ENCODE assay signal across 21 cellular contexts in the genomic region with DNA sequence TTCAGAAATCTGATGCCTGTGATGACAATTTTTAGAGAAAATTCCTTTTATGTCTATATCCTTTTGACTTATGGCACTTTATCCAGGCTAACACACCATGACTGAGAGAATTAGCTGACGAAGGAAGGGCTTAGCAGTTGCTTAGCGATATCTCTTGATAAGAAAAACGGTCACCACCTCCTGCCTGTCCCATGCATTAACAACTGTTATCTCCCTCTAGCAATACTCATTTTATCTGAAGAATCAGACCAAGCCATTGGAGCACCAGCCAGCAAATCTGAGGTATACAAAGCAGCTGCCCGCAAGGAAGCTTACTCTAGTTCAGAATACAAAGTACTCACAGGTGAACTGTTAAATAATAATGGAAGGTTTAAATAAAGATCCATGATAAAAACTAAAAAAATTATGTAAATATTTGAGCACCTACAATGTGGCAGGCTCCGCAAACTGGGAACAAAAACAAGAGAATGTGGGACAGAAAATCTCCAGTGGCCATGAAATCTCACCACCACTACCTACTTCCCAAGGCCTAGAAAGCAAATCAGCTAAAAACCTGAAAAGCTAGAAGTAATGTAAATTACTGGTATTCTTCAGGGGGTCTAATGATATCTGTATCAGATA. TPM values are rescaled to one million over a fixed set of nuclear protein-coding genes. Genes with fewer than 3 reads are reported as not detected.
DNase-seq lines count a peak whose midpoint lies in the region; ATAC-seq and TF ChIP-seq lines count a peak whose summit lies in the region.
"Had no signal": no experiment of that assay in that cellular context is flagged by ENCODE, and none has a peak within 500 bp of the region (broad histone marks: within the 10 kb centered on the region; RNA-seq: fewer than 3 reads in every experiment).

No MANE protein-coding gene starts in this region.

- H3K4me3 ChIP-seq in SJCRH30, result no peak overlapping the region
- no peak overlapping the region for H3K4me3 ChIP-seq in esophagus muscularis mucosa
- no peak overlapping the region for H3K4me3 ChIP-seq in GM23248
- no peak overlapping the region for H3K4me3 ChIP-seq in CD4-positive, alpha-beta memory T cell (ENCODE audit: low read length in 2 of 2)
- H3K4me3 ChIP-seq: A549, psoas muscle, SJSA1, upper lobe of left lung had no signal

- TF ChIP-seq CTCF in esophagus muscularis mucosa (IDR thresholded peaks at IDR 0.05), result no peak
- TF ChIP-seq CTCF in omental fat pad (IDR thresholded peaks at IDR 0.05), result no peak

- H3K9me3 Mint-ChIP-seq in CD4-positive, alpha-beta memory T cell, result peaks cover 0 to 2% (median 0%) of the 10 kb centered on the region in 8 donors
- H3K9me3 Mint-ChIP-seq: activated naive CD4-positive, alpha-beta T cell treated with anti-CD3 and anti-CD28 coated beads, Interleukin-2, amount 50 U/mL, for 24 hours; effector memory CD8-positive, alpha-beta T cell; nephron progenitor cell; T-helper 1 cell treated with Interleukin-12 subunit alpha and Interleukin-12 subunit beta and Interleukin-4 antibody, amounts not matched to agents 30 μg/mL and 1 μg/mL, for 36 hours had no signal

- no peaks in the 10 kb centered on the region for H3K79me2 ChIP-seq in GM23248 (ENCODE audit: insufficient read depth)

- DNase-seq in NCI-H82 (lab: John Stamatoyannopoulos, UW), result peak; percentile 19
- DNase-seq in NCI-H82 treated with DMSO at 0.1 percent for 48 hours (lab: John Stamatoyannopoulos, UW; ENCODE audit: unreplicated experiment), result no peak
- peak; percentile 63 to 84 for DNase-seq in SJCRH30
- peak; percentile 62 for DNase-seq in esophagus muscularis mucosa (ENCODE audit: extremely low spot score)
- no peak for DNase-seq in GM23248
- no peak for DNase-seq in omental fat pad (ENCODE audit: low spot score)
- DNase-seq in CD4-positive, alpha-beta memory T cell, result no peak
- DNase-seq: activated CD4-positive, alpha-beta T cell treated with anti-CD3 and anti-CD28 coated beads, Interleukin-2, amount 50 U/mL, for 1 hour; activated CD8-positive, alpha-beta memory T cell treated with anti-CD3 and anti-CD28 coated beads, Interleukin-2, amount 10 ng/mL, durations not matched to agents 7 days and 5 days; effector memory CD8-positive, alpha-beta T cell; Kasumi-1; NCI-H2029; NCI-H345; nephron progenitor cell; psoas muscle; upper lobe of left lung had no signal

- H3K4me1 ChIP-seq in SJCRH30 (peaks cover 47% of the 10 kb centered on the region), esophagus muscularis mucosa (peaks cover 0 to 4% (median 0%) of the 10 kb centered on the region in 4 donors), GM23248 (ENCODE audit: insufficient read depth) (no peaks in the 10 kb centered on the region)
- no peaks in the 10 kb centered on the region for H3K4me1 ChIP-seq in CD4-positive, alpha-beta memory T cell (ENCODE audit: insufficient read depth, low read length)
- H3K4me1 ChIP-seq: A549, psoas muscle, SJSA1, upper lobe of left lung had no signal

- no peak overlapping the region for H3K4me2 ChIP-seq in GM23248 (ENCODE audit: unreplicated experiment)
- H3K4me2 ChIP-seq: A549 had no signal

- H3F3A ChIP-seq in GM23248 (ENCODE audit: insufficient read depth), result no peaks in the 10 kb centered on the region

- no peaks in the 10 kb centered on the region for H3K9me2 ChIP-seq in GM23248 (ENCODE audit: insufficient read depth)

- H3K27me3 Mint-ChIP-seq in CD4-positive, alpha-beta memory T cell, result peaks cover 4 to 6% of the 10 kb centered on the region in 2 donors

- no peak overlapping the region for H2AFZ ChIP-seq in GM23248

- intact Hi-C loops in esophagus muscularis mucosa (cut with DNase I), result no loop called here
- intact Hi-C loops in CD4-positive, alpha-beta memory T cell (cut with micrococcal nuclease), result no loop called here

- no peak overlapping the region for H3K9ac ChIP-seq in GM23248

- H3K36me3 Mint-ChIP-seq in CD4-positive, alpha-beta memory T cell, result no peaks in the 10 kb centered on the region
- H3K36me3 Mint-ChIP-seq: activated CD8-positive, alpha-beta memory T cell treated with anti-CD3 and anti-CD28 coated beads, Interleukin-2, amount 10 ng/mL, durations not matched to agents 7 days and 5 days; activated naive CD4-positive, alpha-beta T cell treated with anti-CD3 and anti-CD28 coated beads, Interleukin-2, amount 50 U/mL, for 24 hours had no signal

- POLR2A ChIA-PET in CD4-positive, alpha-beta memory T cell (lab: Charles Lee; ENCODE audit: partially characterized antibody), result no interaction called here

- peak overlapping the region; percentile 47 for H3K27ac ChIP-seq in SJCRH30
- H3K27ac ChIP-seq in esophagus muscularis mucosa (replicated peaks in 1 of 4), result no peak overlapping the region
- no peak overlapping the region for H3K27ac ChIP-seq in GM23248
- H3K27ac ChIP-seq in CD4-positive, alpha-beta memory T cell (ENCODE audit: low read depth, low read length), result no peak overlapping the region
- H3K27ac ChIP-seq: A549, psoas muscle, SJSA1, upper lobe of left lung had no signal

- H3K36me3 ChIP-seq in SJCRH30 (no peaks in the 10 kb centered on the region), esophagus muscularis mucosa (no peaks in the 10 kb centered on the region), GM23248 (ENCODE audit: low read depth) (no peaks in the 10 kb centered on the region)
- no peaks in the 10 kb centered on the region for H3K36me3 ChIP-seq in CD4-positive, alpha-beta memory T cell (ENCODE audit: insufficient read depth, low read length)
- H3K36me3 ChIP-seq: SJSA1, upper lobe of left lung had no signal

- no peak overlapping the region for H3K27ac Mint-ChIP-seq in CD4-positive, alpha-beta memory T cell
- H3K27ac Mint-ChIP-seq: activated CD8-positive, alpha-beta memory T cell treated with anti-CD3 and anti-CD28 coated beads, Interleukin-2, amount 10 ng/mL, durations not matched to agents 7 days and 5 days; activated naive CD4-positive, alpha-beta T cell treated with anti-CD3 and anti-CD28 coated beads, Interleukin-2, amount 50 U/mL, for 24 hours; effector memory CD8-positive, alpha-beta T cell; T-helper 1 cell treated with Interleukin-12 subunit alpha and Interleukin-12 subunit beta and Interleukin-4 antibody, amounts not matched to agents 30 μg/mL and 1 μg/mL, for 36 hours had no signal

- ATAC-seq in HG02885 (IDR thresholded peaks at IDR 0.05; ENCODE audit: poor library complexity, unreplicated experiment), result no peak
- ATAC-seq in omental fat pad (ENCODE audit: low FRiP score), result no peak
- ATAC-seq: A549; activated CD8-positive, alpha-beta memory T cell treated with anti-CD3 and anti-CD28 coated beads, Interleukin-2, amount 10 ng/mL, durations not matched to agents 7 days and 5 days; effector memory CD8-positive, alpha-beta T cell; psoas muscle had no signal

- no peaks in the 10 kb centered on the region for H3K4me1 Mint-ChIP-seq in CD4-positive, alpha-beta memory T cell
- H3K4me1 Mint-ChIP-seq: activated CD8-positive, alpha-beta memory T cell treated with anti-CD3 and anti-CD28 coated beads, Interleukin-2, amount 10 ng/mL, durations not matched to agents 7 days and 5 days; activated naive CD4-positive, alpha-beta T cell treated with anti-CD3 and anti-CD28 coated beads, Interleukin-2, amount 50 U/mL, for 24 hours had no signal

- H3K27me3 ChIP-seq in SJCRH30 (no peaks in the 10 kb centered on the region), esophagus muscularis mucosa (peaks cover 0 to 3% (median 0%) of the 10 kb centered on the region in 4 donors), GM23248 (replicated peaks; ENCODE audit: insufficient read depth) (peaks cover 10% of the 10 kb centered on the region; the same call in 1 of the 2 replicates)
- H3K27me3 ChIP-seq in CD4-positive, alpha-beta memory T cell (ENCODE audit: insufficient read depth, low read length), result no peaks in the 10 kb centered on the region
- H3K27me3 ChIP-seq: SJSA1, upper lobe of left lung had no signal

- CTCF ChIA-PET in CD4-positive, alpha-beta memory T cell (lab: Charles Lee; ENCODE audit: partially characterized antibody), result no interaction called here

- TF ChIP-seq EP300 in esophagus muscularis mucosa (IDR thresholded peaks at IDR 0.05), result no peak

- no peak overlapping the region for H3K4me3 Mint-ChIP-seq in CD4-positive, alpha-beta memory T cell
- H3K4me3 Mint-ChIP-seq: activated CD8-positive, alpha-beta memory T cell treated with anti-CD3 and anti-CD28 coated beads, Interleukin-2, amount 10 ng/mL, durations not matched to agents 7 days and 5 days; activated naive CD4-positive, alpha-beta T cell treated with anti-CD3 and anti-CD28 coated beads, Interleukin-2, amount 50 U/mL, for 24 hours; effector memory CD8-positive, alpha-beta T cell; nephron progenitor cell; T-helper 1 cell treated with Interleukin-12 subunit alpha and Interleukin-12 subunit beta and Interleukin-4 antibody, amounts not matched to agents 30 μg/mL and 1 μg/mL, for 36 hours had no signal

- in situ Hi-C loops in GM23248 (cut with MboI), result no loop called here

- no peaks in the 10 kb centered on the region for H4K20me1 ChIP-seq in GM23248 (ENCODE audit: insufficient read depth)

- H3K9me3 ChIP-seq in SJCRH30 (replicated peaks) (peaks cover 3% of the 10 kb centered on the region; the same call in 1 of the 2 replicates), esophagus muscularis mucosa (no peaks in the 10 kb centered on the region), GM23248 (ENCODE audit: low read depth) (no peaks in the 10 kb centered on the region)
- H3K9me3 ChIP-seq in CD4-positive, alpha-beta memory T cell (ENCODE audit: control insufficient read depth in 1 of 2, low read length in 2 of 2), result no peaks in the 10 kb centered on the region
- H3K9me3 ChIP-seq: A549, psoas muscle, SJSA1, upper lobe of left lung had no signal

- no peak for TF ChIP-seq POLR2A in esophagus muscularis mucosa (IDR thresholded peaks at IDR 0.05; ENCODE audit: low read depth)

- WGBS in esophagus muscularis mucosa, result 51% methylated on average over 5 of the region's 5 CpGs
- WGBS in GM23248 (ENCODE audit: low coverage in 1 of 2, low lambda C conversion rate in 2 of 2, missing lambda C conversion rate in 2 of 2), 2 experiments, result 58% methylated on average over 5 of the region's 5 CpGs

RNA-seq across cellular contexts. Expression of a gene that starts 24.3 kb away (rescaled TPM):
- 4.1 and 4.3 TPM in 2 replicates for total RNA-seq in SJCRH30 (2014; rRNA removed; shearing (Covaris generic))
- total RNA-seq in esophagus muscularis mucosa (1 to 10 TPM in 3 of 4 donors, under 1 TPM in 1; 0.83 to 3.0 (median 2.3) TPM), omental fat pad (1 to 10 TPM; 1.4 to 4.9 (median 2.4) TPM)
- total RNA-seq in GM23248 (2014; rRNA removed; shearing (Covaris generic)), result 0.13 and 1.2 TPM in 2 replicates
- 0.03 and 0.13 TPM in 2 replicates for polyA plus RNA-seq in GM23248 (2016; fragmentation: Nextera tagmentation; extraction: Ambion mirVana)
- under 1 TPM; 0.06 to 0.14 TPM for total RNA-seq in CD4-positive, alpha-beta memory T cell
- not detected for polyA plus RNA-seq in CD4-positive, alpha-beta memory T cell

Comparison
In these comparisons a context has a peak if more than half of its experiments do, and no peak if none do; other contexts are left out.
1. DNase-seq: peak in NCI-H82 (single experiment), SJCRH30 (2 of 2) and esophagus muscularis mucosa (single experiment); none in NCI-H82 treated with DMSO at 0.1 percent for 48 hours (single experiment), GM23248 (single experiment), omental fat pad (single experiment) and CD4-positive, alpha-beta memory T cell (0 of 5).